Comparison of ENCODE assay signal across 27 cellular contexts in genomic region chr19:29819986-29820385, GRCh38. TPM values are rescaled to one million over a fixed set of nuclear protein-coding genes. Genes with fewer than 3 reads are reported as not detected.
A peak's percentile ranks its signal among the peaks of the same experiment; 100 is the strongest.
DNase-seq lines count a peak whose midpoint lies in the region; ATAC-seq and TF ChIP-seq lines count a peak whose summit lies in the region.
"Had no signal": no experiment of that assay in that cellular context is flagged by ENCODE, and none has a peak within 500 bp of the region (broad histone marks: within the 10 kb centered on the region; RNA-seq: fewer than 3 reads in every experiment).

No MANE protein-coding gene starts in this region.

- DNase-seq in activated naive CD4-positive, alpha-beta T cell treated with anti-CD3 and anti-CD28 coated beads, Interleukin-2, amount 10 ng/mL, durations not matched to agents 7 days and 5 days: no peak
- DNase-seq in activated naive CD4-positive, alpha-beta T cell treated with Interleukin-2 at 50 U/mL for 16 hours: no peak
- peak; percentile 50 for DNase-seq in chondrocyte (ENCODE audit: low spot score)
- DNase-seq in kidney tubule cell (ENCODE audit: low spot score): peak; percentile 71
- DNase-seq in spleen: peak; percentile 56
- DNase-seq in NCI-H82 (lab: John Stamatoyannopoulos, UW): no peak
- DNase-seq: ACHN, DMS153, DND-41, GM23248, H7, MM.1S, NCI-H1417, NCI-H1694, NCI-H2029 treated with DMSO at 0.1 percent for 48 hours, NCI-H2171, NCI-H345, NCI-H510A treated with DMSO at 0.1 percent for 48 hours, NCI-H748 treated with DMSO at 0.1 percent for 48 hours, Right ventricle myocardium superior, RPMI8226 had no signal

- intact Hi-C loops in spleen (cut with DNase I; ENCODE audit: low total_unique reads): no loop called here

- H3K27me3 Mint-ChIP-seq in activated naive CD4-positive, alpha-beta T cell treated with anti-CD3 and anti-CD28 coated beads, Interleukin-2, amount 10 ng/mL, durations not matched to agents 7 days and 5 days: no peaks in the 10 kb centered on the region
- no peaks in the 10 kb centered on the region for H3K27me3 Mint-ChIP-seq in chondrocyte (ENCODE audit: low read depth)

- ATAC-seq in GM18868 (IDR thresholded peaks at IDR 0.05; ENCODE audit: unreplicated experiment) (no peak), GM18907 (IDR thresholded peaks at IDR 0.05; ENCODE audit: unreplicated experiment) (no peak)

- peaks cover 62% of the 10 kb centered on the region for H3K36me3 Mint-ChIP-seq in activated naive CD4-positive, alpha-beta T cell treated with anti-CD3 and anti-CD28 coated beads, Interleukin-2, amount 10 ng/mL, durations not matched to agents 7 days and 5 days
- H3K36me3 Mint-ChIP-seq in chondrocyte (ENCODE audit: low read depth): peaks cover 15% of the 10 kb centered on the region

- H3K27ac Mint-ChIP-seq in activated naive CD4-positive, alpha-beta T cell treated with anti-CD3 and anti-CD28 coated beads, Interleukin-2, amount 10 ng/mL, durations not matched to agents 7 days and 5 days: peak overlapping the region; percentile 14
- H3K27ac Mint-ChIP-seq in chondrocyte (ENCODE audit: unreplicated experiment): no peak overlapping the region
- H3K27ac Mint-ChIP-seq: IgD-negative memory B cell had no signal

- CTCF ChIA-PET in activated naive CD4-positive, alpha-beta T cell treated with anti-CD3 and anti-CD28 coated beads, Interleukin-2, amount 10 ng/mL, durations not matched to agents 7 days and 5 days (lab: Charles Lee): no interaction called here

- 92 to 97% (median 95%) methylated on average over 6 of the region's 6 CpGs for WGBS in spleen, 5 donors

- no peak overlapping the region for H3K27ac ChIP-seq in spleen
- H3K27ac ChIP-seq: 22Rv1, GM23248, KMS-11, SJSA1 had no signal

- no peak overlapping the region for H3K4me3 Mint-ChIP-seq in activated naive CD4-positive, alpha-beta T cell treated with anti-CD3 and anti-CD28 coated beads, Interleukin-2, amount 10 ng/mL, durations not matched to agents 7 days and 5 days
- no peak overlapping the region for H3K4me3 Mint-ChIP-seq in chondrocyte (ENCODE audit: unreplicated experiment)
- H3K4me3 Mint-ChIP-seq: IgD-negative memory B cell had no signal

- TF ChIP-seq CTCF in chondrocyte (IDR thresholded peaks at IDR 0.05) (no peak), spleen (IDR thresholded peaks at IDR 0.05 in 8 of 11, conservative IDR thresholded peaks at IDR 0.05 in 3 of 11) (no peak)

- peaks cover 0 to 51% (median 5%) of the 10 kb centered on the region in 6 donors for H3K36me3 ChIP-seq in spleen

- H3K9me3 ChIP-seq in spleen: no peaks in the 10 kb centered on the region
- H3K9me3 ChIP-seq: SJSA1 had no signal

- H3K27me3 ChIP-seq in spleen (replicated peaks in 1 of 7): no peaks in the 10 kb centered on the region
- H3K27me3 ChIP-seq: SJSA1 had no signal

- H3K4me1 ChIP-seq in spleen: no peaks in the 10 kb centered on the region
- H3K4me1 ChIP-seq: SJSA1 had no signal

- no peak for TF ChIP-seq POLR2A in spleen (IDR thresholded peaks at IDR 0.05)

- H3K9me3 Mint-ChIP-seq in activated naive CD4-positive, alpha-beta T cell treated with anti-CD3 and anti-CD28 coated beads, Interleukin-2, amount 10 ng/mL, durations not matched to agents 7 days and 5 days: no peaks in the 10 kb centered on the region
- no peaks in the 10 kb centered on the region for H3K9me3 Mint-ChIP-seq in chondrocyte (ENCODE audit: low read depth)
- H3K9me3 Mint-ChIP-seq: IgD-negative memory B cell had no signal

- H3K4me1 Mint-ChIP-seq in activated naive CD4-positive, alpha-beta T cell treated with anti-CD3 and anti-CD28 coated beads, Interleukin-2, amount 10 ng/mL, durations not matched to agents 7 days and 5 days: peaks cover 16% of the 10 kb centered on the region
- H3K4me1 Mint-ChIP-seq in chondrocyte (ENCODE audit: low read depth): no peaks in the 10 kb centered on the region

- H3K4me3 ChIP-seq in spleen: no peak overlapping the region
- H3K4me3 ChIP-seq: GM23248, SJSA1 had no signal

RNA-seq across cellular contexts. Expression of gene CCNE1, which starts 8.2 kb away (rescaled TPM):
- total RNA-seq in chondrocyte (7.6 to 13.4 TPM (median 8.2 TPM) in 3 replicates), spleen (1 to 10 TPM; 2.3 to 4.8 (median 4.0) TPM)
- 1 to 10 TPM; 3.5 to 4.0 (median 3.9) TPM for polyA plus RNA-seq in spleen

Comparison
In these comparisons a context has a peak if more than half of its experiments do, and no peak if none do; other contexts are left out.
1. DNase-seq: peak in chondrocyte (single experiment), kidney tubule cell (single experiment) and spleen (single experiment); none in activated naive CD4-positive, alpha-beta T cell treated with anti-CD3 and anti-CD28 coated beads, Interleukin-2, amount 10 ng/mL, durations not matched to agents 7 days and 5 days (single experiment), activated naive CD4-positive, alpha-beta T cell treated with Interleukin-2 at 50 U/mL for 16 hours (single experiment) and NCI-H82 (single experiment).